1 cellular context compared by ENCODE assay signal in the genomic region with DNA sequence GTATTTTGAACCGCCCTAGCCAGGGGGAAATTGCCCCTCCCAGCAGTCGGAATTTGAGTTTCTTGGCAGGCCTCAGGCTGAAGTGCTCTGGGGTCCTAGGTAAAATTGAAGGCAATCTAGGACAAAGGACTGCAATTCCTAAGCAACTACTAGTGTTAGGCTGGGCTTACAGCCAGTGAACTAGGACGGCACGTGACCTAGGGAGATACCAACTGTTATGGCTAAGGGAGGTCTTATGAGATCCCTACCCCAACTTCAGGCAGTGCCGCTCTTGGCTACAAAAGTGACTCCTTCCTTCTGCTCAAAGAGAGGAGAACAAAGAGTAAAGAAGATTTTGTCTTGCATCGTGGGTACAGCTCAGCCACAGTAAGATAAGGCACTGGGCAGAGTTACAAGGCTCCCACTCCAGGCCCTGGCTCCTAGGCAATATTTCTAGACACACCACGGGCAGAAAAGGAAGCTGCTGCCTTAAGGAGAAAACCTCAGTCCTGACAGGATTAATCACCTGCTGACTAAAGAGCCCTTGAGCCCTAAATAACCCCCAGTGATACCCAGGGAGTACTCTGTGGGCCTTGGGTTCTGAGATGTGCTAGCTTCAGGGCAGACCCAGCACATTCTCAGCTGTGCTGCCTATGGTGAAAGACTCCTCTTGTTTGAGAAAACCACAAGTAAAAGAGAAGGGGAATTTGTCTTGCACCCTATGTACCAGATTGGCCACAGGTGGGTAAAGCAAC.
TF ChIP-seq lines count a peak whose summit lies in the region.

No MANE protein-coding gene starts in this region.

TF ChIP-seq in GM23338, 12 proteins besides CTCF, POLR2A, EP300 and RAD21 (continued from another document):
- TF ChIP-seq, protein P1, sequence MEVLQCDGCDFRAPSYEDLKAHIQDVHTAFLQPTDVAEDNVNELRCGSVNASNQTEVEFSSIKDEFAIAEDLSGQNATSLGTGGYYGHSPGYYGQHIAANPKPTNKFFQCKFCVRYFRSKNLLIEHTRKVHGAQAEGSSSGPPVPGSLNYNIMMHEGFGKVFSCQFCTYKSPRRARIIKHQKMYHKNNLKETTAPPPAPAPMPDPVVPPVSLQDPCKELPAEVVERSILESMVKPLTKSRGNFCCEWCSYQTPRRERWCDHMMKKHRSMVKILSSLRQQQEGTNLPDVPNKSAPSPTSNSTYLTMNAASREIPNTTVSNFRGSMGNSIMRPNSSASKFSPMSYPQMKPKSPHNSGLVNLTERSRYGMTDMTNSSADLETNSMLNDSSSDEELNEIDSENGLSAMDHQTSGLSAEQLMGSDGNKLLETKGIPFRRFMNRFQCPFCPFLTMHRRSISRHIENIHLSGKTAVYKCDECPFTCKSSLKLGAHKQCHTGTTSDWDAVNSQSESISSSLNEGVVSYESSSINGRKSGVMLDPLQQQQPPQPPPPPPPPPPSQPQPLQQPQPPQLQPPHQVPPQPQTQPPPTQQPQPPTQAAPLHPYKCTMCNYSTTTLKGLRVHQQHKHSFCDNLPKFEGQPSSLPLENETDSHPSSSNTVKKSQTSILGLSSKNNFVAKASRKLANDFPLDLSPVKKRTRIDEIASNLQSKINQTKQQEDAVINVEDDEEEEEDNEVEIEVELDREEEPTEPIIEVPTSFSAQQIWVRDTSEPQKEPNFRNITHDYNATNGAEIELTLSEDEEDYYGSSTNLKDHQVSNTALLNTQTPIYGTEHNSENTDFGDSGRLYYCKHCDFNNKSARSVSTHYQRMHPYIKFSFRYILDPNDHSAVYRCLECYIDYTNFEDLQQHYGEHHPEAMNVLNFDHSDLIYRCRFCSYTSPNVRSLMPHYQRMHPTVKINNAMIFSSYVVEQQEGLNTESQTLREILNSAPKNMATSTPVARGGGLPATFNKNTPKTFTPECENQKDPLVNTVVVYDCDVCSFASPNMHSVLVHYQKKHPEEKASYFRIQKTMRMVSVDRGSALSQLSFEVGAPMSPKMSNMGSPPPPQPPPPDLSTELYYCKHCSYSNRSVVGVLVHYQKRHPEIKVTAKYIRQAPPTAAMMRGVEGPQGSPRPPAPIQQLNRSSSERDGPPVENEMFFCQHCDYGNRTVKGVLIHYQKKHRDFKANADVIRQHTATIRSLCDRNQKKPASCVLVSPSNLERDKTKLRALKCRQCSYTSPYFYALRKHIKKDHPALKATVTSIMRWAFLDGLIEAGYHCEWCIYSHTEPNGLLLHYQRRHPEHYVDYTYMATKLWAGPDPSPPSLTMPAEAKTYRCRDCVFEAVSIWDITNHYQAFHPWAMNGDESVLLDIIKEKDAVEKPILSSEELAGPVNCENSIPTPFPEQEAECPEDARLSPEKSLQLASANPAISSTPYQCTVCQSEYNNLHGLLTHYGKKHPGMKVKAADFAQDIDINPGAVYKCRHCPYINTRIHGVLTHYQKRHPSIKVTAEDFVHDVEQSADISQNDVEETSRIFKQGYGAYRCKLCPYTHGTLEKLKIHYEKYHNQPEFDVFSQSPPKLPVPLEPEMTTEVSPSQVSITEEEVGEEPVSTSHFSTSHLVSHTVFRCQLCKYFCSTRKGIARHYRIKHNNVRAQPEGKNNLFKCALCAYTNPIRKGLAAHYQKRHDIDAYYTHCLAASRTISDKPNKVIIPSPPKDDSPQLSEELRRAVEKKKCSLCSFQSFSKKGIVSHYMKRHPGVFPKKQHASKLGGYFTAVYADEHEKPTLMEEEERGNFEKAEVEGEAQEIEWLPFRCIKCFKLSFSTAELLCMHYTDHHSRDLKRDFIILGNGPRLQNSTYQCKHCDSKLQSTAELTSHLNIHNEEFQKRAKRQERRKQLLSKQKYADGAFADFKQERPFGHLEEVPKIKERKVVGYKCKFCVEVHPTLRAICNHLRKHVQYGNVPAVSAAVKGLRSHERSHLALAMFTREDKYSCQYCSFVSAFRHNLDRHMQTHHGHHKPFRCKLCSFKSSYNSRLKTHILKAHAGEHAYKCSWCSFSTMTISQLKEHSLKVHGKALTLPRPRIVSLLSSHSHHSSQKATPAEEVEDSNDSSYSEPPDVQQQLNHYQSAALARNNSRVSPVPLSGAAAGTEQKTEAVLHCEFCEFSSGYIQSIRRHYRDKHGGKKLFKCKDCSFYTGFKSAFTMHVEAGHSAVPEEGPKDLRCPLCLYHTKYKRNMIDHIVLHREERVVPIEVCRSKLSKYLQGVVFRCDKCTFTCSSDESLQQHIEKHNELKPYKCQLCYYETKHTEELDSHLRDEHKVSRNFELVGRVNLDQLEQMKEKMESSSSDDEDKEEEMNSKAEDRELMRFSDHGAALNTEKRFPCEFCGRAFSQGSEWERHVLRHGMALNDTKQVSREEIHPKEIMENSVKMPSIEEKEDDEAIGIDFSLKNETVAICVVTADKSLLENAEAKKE (CRISPR knock-in tag; IDR thresholded peaks at IDR 0.05): no peak
- TF ChIP-seq EZH2 (IDR thresholded peaks at IDR 0.05; ENCODE audit: low read depth, unreplicated experiment): no peak
- TF ChIP-seq, protein P2, sequence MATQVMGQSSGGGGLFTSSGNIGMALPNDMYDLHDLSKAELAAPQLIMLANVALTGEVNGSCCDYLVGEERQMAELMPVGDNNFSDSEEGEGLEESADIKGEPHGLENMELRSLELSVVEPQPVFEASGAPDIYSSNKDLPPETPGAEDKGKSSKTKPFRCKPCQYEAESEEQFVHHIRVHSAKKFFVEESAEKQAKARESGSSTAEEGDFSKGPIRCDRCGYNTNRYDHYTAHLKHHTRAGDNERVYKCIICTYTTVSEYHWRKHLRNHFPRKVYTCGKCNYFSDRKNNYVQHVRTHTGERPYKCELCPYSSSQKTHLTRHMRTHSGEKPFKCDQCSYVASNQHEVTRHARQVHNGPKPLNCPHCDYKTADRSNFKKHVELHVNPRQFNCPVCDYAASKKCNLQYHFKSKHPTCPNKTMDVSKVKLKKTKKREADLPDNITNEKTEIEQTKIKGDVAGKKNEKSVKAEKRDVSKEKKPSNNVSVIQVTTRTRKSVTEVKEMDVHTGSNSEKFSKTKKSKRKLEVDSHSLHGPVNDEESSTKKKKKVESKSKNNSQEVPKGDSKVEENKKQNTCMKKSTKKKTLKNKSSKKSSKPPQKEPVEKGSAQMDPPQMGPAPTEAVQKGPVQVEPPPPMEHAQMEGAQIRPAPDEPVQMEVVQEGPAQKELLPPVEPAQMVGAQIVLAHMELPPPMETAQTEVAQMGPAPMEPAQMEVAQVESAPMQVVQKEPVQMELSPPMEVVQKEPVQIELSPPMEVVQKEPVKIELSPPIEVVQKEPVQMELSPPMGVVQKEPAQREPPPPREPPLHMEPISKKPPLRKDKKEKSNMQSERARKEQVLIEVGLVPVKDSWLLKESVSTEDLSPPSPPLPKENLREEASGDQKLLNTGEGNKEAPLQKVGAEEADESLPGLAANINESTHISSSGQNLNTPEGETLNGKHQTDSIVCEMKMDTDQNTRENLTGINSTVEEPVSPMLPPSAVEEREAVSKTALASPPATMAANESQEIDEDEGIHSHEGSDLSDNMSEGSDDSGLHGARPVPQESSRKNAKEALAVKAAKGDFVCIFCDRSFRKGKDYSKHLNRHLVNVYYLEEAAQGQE (IDR thresholded peaks at IDR 0.05; ENCODE audit: unreplicated experiment): no peak
TF ChIP-seq in GM23338: peak in this region for 0.
